Comparison of ENCODE assay signal across 9 cellular contexts in genomic region chr15:99105516-99106341, GRCh38. TPM values are rescaled to one million over a fixed set of nuclear protein-coding genes. Genes with fewer than 3 reads are reported as not detected.
DNase-seq lines count a peak whose midpoint lies in the region; ATAC-seq, FAIRE-seq and TF ChIP-seq lines count a peak whose summit lies in the region.
"Had no signal": no experiment of that assay in that cellular context is flagged by ENCODE, and none has a peak within 500 bp of the region (broad histone marks: within the 10 kb centered on the region; RNA-seq: fewer than 3 reads in every experiment).

No MANE protein-coding gene starts in this region.

- H3K4me1 ChIP-seq in astrocyte (ENCODE audit: insufficient read depth, low read length) (peaks cover 8% of the 10 kb centered on the region), iPS-20b (ENCODE audit: insufficient read depth, low read length) (no peaks in the 10 kb centered on the region), sigmoid colon (peaks cover 0 to 26% (median 13%) of the 10 kb centered on the region in 4 donors)

- H3K27me3 Mint-ChIP-seq in astrocyte (ENCODE audit: low read depth, unreplicated experiment): peaks cover 21% of the 10 kb centered on the region

- H3K27ac Mint-ChIP-seq in astrocyte (ENCODE audit: unreplicated experiment): peak overlapping the region; percentile 64

- no peaks in the 10 kb centered on the region for H3K36me3 Mint-ChIP-seq in astrocyte (ENCODE audit: low read depth, unreplicated experiment)

- H3K9ac ChIP-seq in astrocyte (ENCODE audit: low read length) (peak overlapping the region; percentile 12), iPS-20b (ENCODE audit: low read depth, low read length) (no peak overlapping the region)

- TF ChIP-seq CTCF in 22Rv1 (IDR thresholded peaks at IDR 0.05): no peak
- TF ChIP-seq CTCF in GM13977 (IDR thresholded peaks at IDR 0.05; ENCODE audit: extremely low read depth, insufficient read depth, missing control alignments): peak; percentile 30
- TF ChIP-seq CTCF in astrocyte (IDR thresholded peaks at IDR 0.05; ENCODE audit: insufficient read depth, low read depth, low read length): no peak
- no peak for TF ChIP-seq CTCF in sigmoid colon (IDR thresholded peaks at IDR 0.05)

- no peaks in the 10 kb centered on the region for H3K79me2 ChIP-seq in astrocyte (ENCODE audit: insufficient read depth, low read length)

- intact Hi-C loops in sigmoid colon (cut with DNase I): loop anchor here (2.0 to 5.0 kb wide), 2 partner anchors 37 to 69 kb away; no protein-coding TSS in a partner anchor

- DNase-seq in GM13977 (ENCODE audit: low spot score) (peak; percentile 74), NCI-H82 treated with DMSO at 0.1 percent for 48 hours (lab: John Stamatoyannopoulos, UW; ENCODE audit: unreplicated experiment) (peak; percentile 14), astrocyte (ENCODE audit: low read depth) (peak; percentile 65), sigmoid colon (peak; percentile 79), DMS153 treated with DMSO at 0.1 percent for 48 hours (lab: John Stamatoyannopoulos, UW; ENCODE audit: unreplicated experiment) (no peak)

- H3K27ac ChIP-seq in 22Rv1 (peak overlapping the region; percentile 69), astrocyte (ENCODE audit: low read depth, low read length) (no peak overlapping the region), iPS-20b (ENCODE audit: low read length) (no peak overlapping the region), sigmoid colon (peak overlapping the region; percentile 90 to 100 (median 96))

- H3K27me3 ChIP-seq in astrocyte (ENCODE audit: insufficient read depth, low read length) (peaks cover 7% of the 10 kb centered on the region), iPS-20b (ENCODE audit: insufficient read depth, low read length) (peaks cover 77% of the 10 kb centered on the region), sigmoid colon (no peaks in the 10 kb centered on the region)

- WGBS in sigmoid colon, 2 donors: 2 to 3% methylated on average over 115 of the region's 115 CpGs

- no peak for TF ChIP-seq EP300 in sigmoid colon (IDR thresholded peaks at IDR 0.05)

- peaks cover 16% of the 10 kb centered on the region for H4K20me1 ChIP-seq in astrocyte (ENCODE audit: insufficient read depth, low read length)

- H3K36me3 ChIP-seq in astrocyte (ENCODE audit: insufficient read depth, low read length) (no peaks in the 10 kb centered on the region), iPS-20b (ENCODE audit: insufficient read depth, low read depth, low read length) (no peaks in the 10 kb centered on the region), sigmoid colon (peaks cover 0 to 23% (median 5%) of the 10 kb centered on the region in 4 donors)

- H3K9me3 ChIP-seq in astrocyte (ENCODE audit: insufficient read depth, low read depth, low read length) (no peaks in the 10 kb centered on the region), iPS-20b (ENCODE audit: insufficient read depth, low read depth, low read length) (no peaks in the 10 kb centered on the region), sigmoid colon (no peaks in the 10 kb centered on the region)

- peak overlapping the region; percentile 80 for H3K4me3 Mint-ChIP-seq in astrocyte (ENCODE audit: unreplicated experiment)

- FAIRE-seq in astrocyte (lab: Jason Lieb, UNC): no peak
- FAIRE-seq: GM18507 had no signal

- peaks cover 13% of the 10 kb centered on the region for H3K4me1 Mint-ChIP-seq in astrocyte (ENCODE audit: low read depth, unreplicated experiment)

- peak overlapping the region; percentile 85 for H3K4me2 ChIP-seq in astrocyte (ENCODE audit: low read length)

- no peak for TF ChIP-seq POLR2A in sigmoid colon (IDR thresholded peaks at IDR 0.05)

- H3K4me3 ChIP-seq in astrocyte (ENCODE audit: insufficient read depth, low read depth, low read length) (peak overlapping the region; percentile 57), iPS-20b (ENCODE audit: low read length) (peak overlapping the region; percentile 57; the same call in 1 of the 2 replicates), sigmoid colon (peak overlapping the region; percentile 81 to 87 (median 82))

- ATAC-seq in HG02970 (IDR thresholded peaks at IDR 0.05; ENCODE audit: low FRiP score, unreplicated experiment): peak; percentile 35

- peak overlapping the region; percentile 89 for H2AFZ ChIP-seq in astrocyte (ENCODE audit: low read depth, low read length)

- in situ Hi-C loops in GM13977 (cut with MboI; ENCODE audit: low pct_unique_long_range_greater_than_20kb, low sequenced_read_pairs, unreplicated experiment): loop anchor here (10.0 kb wide), 1 partner anchor 109 kb away; no protein-coding TSS in a partner anchor

- H3K9me3 Mint-ChIP-seq in astrocyte (ENCODE audit: unreplicated experiment): no peaks in the 10 kb centered on the region

RNA-seq across cellular contexts. Expression of gene SYNM, which starts 0.8 kb away (rescaled TPM):
- 9.7 and 10.1 TPM in 2 replicates for total RNA-seq in astrocyte
- 1,000 to 10,000 TPM in 3 of 4 donors, 100 to 1,000 TPM in 1; 731 to 1,357 (median 1,117) TPM for total RNA-seq in sigmoid colon
- polyA plus RNA-seq in sigmoid colon: 10 to 100 TPM in 1 of 3 donors, 1 to 10 TPM in 1, under 1 TPM in 1; 0.69 to 31.9 (median 9.0) TPM

Comparison
In these comparisons a context has a peak if more than half of its experiments do, and no peak if none do; other contexts are left out.
1. H3K27ac ChIP-seq: peak in 22Rv1 (single experiment) and sigmoid colon (4 of 4); none in astrocyte (single experiment) and iPS-20b (single experiment).
2. RNA of gene SYNM, which starts 0.8 kb away (total RNA-seq): 731 to 1,357 TPM in sigmoid colon; 9.7 to 10.1 TPM in astrocyte; every median in the first group is over 10 times any median in the second.
3. Peak in every context shown above with its lines, with median percentiles within 50 percentile points of each other: H3K4me3 ChIP-seq.